In genomic region chr15:94174399-94174802, GRCh38 we compare ENCODE assay signal across 8 cellular contexts. TPM values are rescaled to one million over a fixed set of nuclear protein-coding genes. Genes with fewer than 3 reads are reported as not detected.
DNase-seq lines count a peak whose midpoint lies in the region; ATAC-seq and TF ChIP-seq lines count a peak whose summit lies in the region.

No MANE protein-coding gene starts in this region.

- peaks cover 4% of the 10 kb centered on the region for H3K27me3 Mint-ChIP-seq in activated T-cell treated with anti-CD3 and anti-CD28 coated beads, Interleukin-2, amount 50 U/mL, for 4 hours (ENCODE audit: low read depth)

- no peak overlapping the region; a peak in 1 of 22 replicates for H3K9ac ChIP-seq in BLaER1 treated with 17β-estradiol and CSF1 and Interleukin-3, amounts not matched to agents 10 nM and 100 nM

- H3K4me1 Mint-ChIP-seq in activated T-cell treated with anti-CD3 and anti-CD28 coated beads, Interleukin-2, amount 50 U/mL, for 4 hours (ENCODE audit: low read depth) = peaks cover 8% of the 10 kb centered on the region

- peak overlapping the region in 8 of 11 experiments; percentile 8 to 75 (median 48); a peak in 11 of 22 replicates for H3K27ac ChIP-seq in BLaER1 treated with 17β-estradiol and CSF1 and Interleukin-3, amounts not matched to agents 10 nM and 100 nM
- H3K27ac ChIP-seq in coronary artery = no peak overlapping the region

- DNase-seq in activated T-cell treated with anti-CD3 and anti-CD28 coated beads, Interleukin-2, amount 50 U/mL, for 4 hours = no peak
- DNase-seq in stromal cell of bone marrow (ENCODE audit: low read depth) = peak; percentile 84
- no peak for DNase-seq in coronary artery (ENCODE audit: low spot score)
- DNase-seq in NCI-H1436 treated with DMSO at 0.1 percent for 48 hours (lab: John Stamatoyannopoulos, UW) = no peak
- DNase-seq in amniotic stem cell (lab: John Stamatoyannopoulos, UW) = no peak

- ATAC-seq in GM19395 (IDR thresholded peaks at IDR 0.05; ENCODE audit: unreplicated experiment) (peak; percentile 89), HG03457 (IDR thresholded peaks at IDR 0.05; ENCODE audit: unreplicated experiment) (peak; percentile 98)
- peak; percentile 91 to 92 for ATAC-seq in activated T-cell treated with anti-CD3 and anti-CD28 coated beads, Interleukin-2, amount 50 U/mL, for 4 hours

- peaks cover 11 to 25% (median 20%) of the 10 kb centered on the region in 10 experiments for H3K4me1 ChIP-seq in BLaER1 treated with 17β-estradiol and CSF1 and Interleukin-3, amounts not matched to agents 10 nM and 100 nM

- H4K20me1 ChIP-seq in BLaER1 treated with 17β-estradiol and CSF1 and Interleukin-3, amounts not matched to agents 10 nM and 100 nM = peaks cover 0 to 8% (median 0%) of the 10 kb centered on the region in 11 experiments; a peak in 3 of 22 replicates

- peaks cover 23 to 65% (median 45%) of the 10 kb centered on the region in 11 experiments for H3K9me3 ChIP-seq in BLaER1 treated with 17β-estradiol and CSF1 and Interleukin-3, amounts not matched to agents 10 nM and 100 nM (replicated peaks in 1 of 11)

- H3K9me3 Mint-ChIP-seq in activated T-cell treated with anti-CD3 and anti-CD28 coated beads, Interleukin-2, amount 50 U/mL, for 4 hours = peaks cover 11% of the 10 kb centered on the region

- H3K4me2 ChIP-seq in BLaER1 treated with 17β-estradiol and CSF1 and Interleukin-3, amounts not matched to agents 10 nM and 100 nM = peak overlapping the region; percentile 31 to 87 (median 68); a peak in 21 of 22 replicates

- H3K4me3 ChIP-seq in BLaER1 treated with 17β-estradiol and CSF1 and Interleukin-3, amounts not matched to agents 10 nM and 100 nM = no peak overlapping the region
- no peak overlapping the region for H3K4me3 ChIP-seq in coronary artery

- H3K4me3 Mint-ChIP-seq in activated T-cell treated with anti-CD3 and anti-CD28 coated beads, Interleukin-2, amount 50 U/mL, for 4 hours = no peak overlapping the region

- no peaks in the 10 kb centered on the region for H3K36me3 Mint-ChIP-seq in activated T-cell treated with anti-CD3 and anti-CD28 coated beads, Interleukin-2, amount 50 U/mL, for 4 hours (ENCODE audit: insufficient read depth)

- peaks cover 0 to 5% (median 0%) of the 10 kb centered on the region in 11 experiments; a peak in 2 of 22 replicates for H3K36me3 ChIP-seq in BLaER1 treated with 17β-estradiol and CSF1 and Interleukin-3, amounts not matched to agents 10 nM and 100 nM

- no peak for TF ChIP-seq CTCF in coronary artery (IDR thresholded peaks at IDR 0.05)

- H3K27me3 ChIP-seq in BLaER1 treated with 17β-estradiol and CSF1 and Interleukin-3, amounts not matched to agents 10 nM and 100 nM = peaks cover 0 to 92% (median 0%) of the 10 kb centered on the region in 11 experiments; a peak in 9 of 22 replicates

RNA-seq across cellular contexts. Expression of gene MCTP2, which starts 57.0 kb away (rescaled TPM):
- 10 to 100 TPM in 2 of 3 donors, 1 to 10 TPM in 1; 9.5 to 18.1 (median 14.2) TPM for total RNA-seq in activated T-cell treated with anti-CD3 and anti-CD28 coated beads, Interleukin-2, amount 50 U/mL, for 4 hours

Comparison
In these comparisons a context has a peak if more than half of its experiments do, and no peak if none do; other contexts are left out.
1. H3K27ac ChIP-seq: peak in BLaER1 treated with 17β-estradiol and CSF1 and Interleukin-3, amounts not matched to agents 10 nM and 100 nM (8 of 11); none in coronary artery (0 of 2).
2. Peak in every context shown above with its lines, with median percentiles within 50 percentile points of each other: ATAC-seq.